In genomic region chr16:8675183-8676159, GRCh38 we compare ENCODE assay signal across 8 cellular contexts. TPM values are rescaled to one million over a fixed set of nuclear protein-coding genes. Genes with fewer than 3 reads are reported as not detected.
DNase-seq lines count a peak whose midpoint lies in the region; ATAC-seq, FAIRE-seq and TF ChIP-seq lines count a peak whose summit lies in the region.

No MANE protein-coding gene starts in this region.

- TF ChIP-seq POLR2A in GM12892 (IDR thresholded peaks at IDR 0.05; ENCODE audit: low read depth, low read length) = no peak

- DNase-seq in LNCaP clone FGC (ENCODE audit: low read depth) (no peak), foreskin keratinocyte (no peak), islet precursor cell (no peak), GM12892 (ENCODE audit: insufficient read length) (no peak)
- DNase-seq in activated CD8-positive, alpha-beta memory T cell treated with anti-CD3 and anti-CD28 coated beads for 4 hours (ENCODE audit: low read depth in 2 of 2) = peak; percentile 38 to 50
- peak; percentile 32 to 55 for DNase-seq in stimulated activated CD4-positive, alpha-beta T cell treated with anti-CD3 and anti-CD28 coated beads, Interleukin-1b, Interleukin-23, amount 100 ng/mL, for 4 hours (ENCODE audit: low read depth in 2 of 2)

- no peaks in the 10 kb centered on the region for H3K27me3 ChIP-seq in foreskin keratinocyte

- no peak for FAIRE-seq in GM12892 (lab: Jason Lieb, UNC)

- ATAC-seq in foreskin keratinocyte (peak; percentile 20), GM21528 (IDR thresholded peaks at IDR 0.05; ENCODE audit: low FRiP score, unreplicated experiment) (no peak), GM21723 (IDR thresholded peaks at IDR 0.05; ENCODE audit: unreplicated experiment) (no peak)

- H3K4me1 ChIP-seq in foreskin keratinocyte = peaks cover 27% of the 10 kb centered on the region

- peak overlapping the region; percentile 73 for H3K4me3 ChIP-seq in LNCaP clone FGC (ENCODE audit: low read depth, low read length)

- no peak overlapping the region for H3K27ac ChIP-seq in foreskin keratinocyte

- TF ChIP-seq CTCF in LNCaP clone FGC (IDR thresholded peaks at IDR 0.05; ENCODE audit: control insufficient read depth, extremely low read depth, insufficient read depth) (no peak), foreskin keratinocyte (conservative IDR thresholded peaks at IDR 0.05) (no peak)

RNA-seq across cellular contexts. Expression of gene ABAT, which starts 1.1 kb away (rescaled TPM):
- total RNA-seq in foreskin keratinocyte = 6.0 and 10.2 TPM in 2 replicates
- polyA plus RNA-seq in foreskin keratinocyte = 2.7 and 3.5 TPM in 2 replicates
- polyA plus RNA-seq in GM12892 (2012; ENCODE audit: missing spikeins) = 3.3 TPM

RNA-seq across cellular contexts. Expression of gene METTL22, which starts 54.0 kb away (rescaled TPM):
- total RNA-seq in foreskin keratinocyte = 20.7 and 21.8 TPM in 2 replicates
- 20.5 and 22.5 TPM in 2 replicates for polyA plus RNA-seq in foreskin keratinocyte
- polyA plus RNA-seq in GM12892 (2012; ENCODE audit: missing spikeins) = 18.0 TPM

Comparison
In these comparisons a context has a peak if more than half of its experiments do, and no peak if none do; other contexts are left out.
1. DNase-seq: peak in activated CD8-positive, alpha-beta memory T cell treated with anti-CD3 and anti-CD28 coated beads for 4 hours (2 of 2) and stimulated activated CD4-positive, alpha-beta T cell treated with anti-CD3 and anti-CD28 coated beads, Interleukin-1b, Interleukin-23, amount 100 ng/mL, for 4 hours (2 of 2); none in LNCaP clone FGC (single experiment), foreskin keratinocyte (0 of 2), islet precursor cell (single experiment) and GM12892 (single experiment).